ENCODE assay signal across 13 cellular contexts in the genomic region with DNA sequence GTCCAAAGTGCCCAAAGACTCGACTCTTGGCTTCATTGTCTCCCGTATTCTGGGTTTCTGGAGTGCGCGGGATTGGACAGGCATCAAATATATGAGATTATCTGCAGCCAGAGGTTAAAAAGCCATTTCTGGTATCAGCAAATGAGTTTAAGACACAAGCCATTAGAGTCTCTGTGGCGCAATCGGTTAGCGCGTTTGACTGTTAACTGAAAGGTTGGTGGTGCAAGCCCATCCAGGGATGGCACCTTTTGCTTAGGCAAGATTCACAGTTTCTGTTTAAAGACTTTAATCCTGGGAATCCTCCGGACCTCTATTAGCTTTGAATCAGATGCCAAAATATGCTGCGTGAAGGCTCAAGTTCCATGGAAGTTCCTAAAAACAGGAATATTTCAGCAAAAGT. TPM values are rescaled to one million over a fixed set of nuclear protein-coding genes. Genes with fewer than 3 reads are reported as not detected.
"Had no signal": no experiment of that assay in that cellular context is flagged by ENCODE, and none has a peak within 500 bp of the region (broad histone marks: within the 10 kb centered on the region; RNA-seq: fewer than 3 reads in every experiment).

No MANE protein-coding gene starts in this region.

RNA-seq across cellular contexts. Expression of gene PPIAL4A, which starts 55.6 kb away (rescaled TPM):
- total RNA-seq: activated CD4-positive, alpha-beta memory T cell treated with anti-CD3 and anti-CD28 coated beads for 36 hours; activated CD4-positive, alpha-beta T cell treated with anti-CD3 and anti-CD28 coated beads for 36 hours; activated CD4-positive, alpha-beta T cell treated with anti-CD3 and anti-CD28 coated beads, Interleukin-2, amount 10 ng/mL, durations not matched to agents 24 days and 14 days; activated CD8-positive, alpha-beta memory T cell treated with anti-CD3 and anti-CD28 coated beads, Interleukin-2, amount 10 ng/mL, durations not matched to agents 7 days and 5 days; activated CD8-positive, alpha-beta T cell treated with anti-CD3 and anti-CD28 coated beads, Interleukin-2, amount 10 ng/mL, durations not matched to agents 7 days and 5 days; activated naive CD8-positive, alpha-beta T cell treated with anti-CD3 and anti-CD28 coated beads, Interleukin-2, amount 10 ng/mL, durations not matched to agents 7 days and 5 days; activated T-helper 2 cell treated with anti-CD3 and anti-CD28 coated beads, Interferon-gamma antibody, Interleukin-2, Interleukin-4, amounts not matched to agents 10 μg/mL and 5 μg/mL and 100 μg/mL, durations not matched to agents 14 hours and 24 hours and 36 hours; ascending aorta; bronchial epithelial cell; cardiac muscle cell; chondrocyte; colonic mucosa; WTC11 had no signal
